Comparison of ENCODE assay signal across 10 cellular contexts in the genomic region with DNA sequence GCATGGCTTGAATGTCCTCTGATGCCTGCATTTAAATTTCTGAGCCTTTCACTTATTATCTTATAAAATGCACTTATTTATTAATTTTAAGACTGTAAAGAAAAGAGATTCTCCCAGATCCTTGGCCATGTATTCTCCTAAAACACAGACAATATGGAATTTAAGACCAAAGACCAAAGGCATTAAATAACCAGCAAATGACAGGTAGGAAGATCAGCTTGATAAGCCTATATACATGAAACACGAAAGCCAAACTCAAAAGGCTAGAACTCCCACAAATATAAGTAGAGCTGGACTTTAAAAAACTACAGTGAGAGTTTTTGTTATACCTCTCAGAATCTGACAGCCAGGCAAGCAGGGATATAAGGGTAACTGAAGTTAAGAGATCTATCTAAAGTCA. TPM values are rescaled to one million over a fixed set of nuclear protein-coding genes. Genes with fewer than 3 reads are reported as not detected.
A peak's percentile ranks its signal among the peaks of the same experiment; 100 is the strongest.
DNase-seq lines count a peak whose midpoint lies in the region; ATAC-seq and TF ChIP-seq lines count a peak whose summit lies in the region.
"Had no signal": no experiment of that assay in that cellular context is flagged by ENCODE, and none has a peak within 500 bp of the region (broad histone marks: within the 10 kb centered on the region; RNA-seq: fewer than 3 reads in every experiment).

No MANE protein-coding gene starts in this region.

- H3K9ac ChIP-seq in colonic mucosa (ENCODE audit: low read depth in 2 of 2, low read length in 2 of 2): peak overlapping the region in 1 of 2 donors; percentile 79
- H3K9ac ChIP-seq in Karpas-422 (ENCODE audit: low read length): no peak overlapping the region

- no peak overlapping the region for H2AFZ ChIP-seq in Karpas-422 (ENCODE audit: low read length)

- ATAC-seq in heart right ventricle (no peak), Right ventricle myocardium inferior (no peak), upper lobe of right lung (no peak)

- H3K4me1 ChIP-seq in heart right ventricle (peaks cover 33 to 94% (median 93%) of the 10 kb centered on the region in 9 donors), colonic mucosa (peaks cover 60% of the 10 kb centered on the region), upper lobe of right lung (peaks cover 91% of the 10 kb centered on the region), Karpas-422 (ENCODE audit: low read length) (peaks cover 40% of the 10 kb centered on the region)

- no peak overlapping the region for H3K27ac Mint-ChIP-seq in neural crest cell (ENCODE audit: unreplicated experiment)

- H3K27ac ChIP-seq in heart right ventricle (peak overlapping the region; percentile 97 to 100 (median 99)), colonic mucosa (peak overlapping the region; percentile 99), upper lobe of right lung (peak overlapping the region; percentile 96), Karpas-422 (ENCODE audit: low read length) (no peak overlapping the region)

- H3K9me3 ChIP-seq in heart right ventricle (no peaks in the 10 kb centered on the region), colonic mucosa (no peaks in the 10 kb centered on the region), upper lobe of right lung (no peaks in the 10 kb centered on the region), Karpas-422 (ENCODE audit: low read length) (no peaks in the 10 kb centered on the region)

- TF ChIP-seq CTCF in heart right ventricle (IDR thresholded peaks at IDR 0.05): no peak
- no peak for TF ChIP-seq CTCF in colonic mucosa (IDR thresholded peaks at IDR 0.05)
- TF ChIP-seq CTCF in neural crest cell (conservative IDR thresholded peaks at IDR 0.05): no peak
- no peak for TF ChIP-seq CTCF in upper lobe of right lung (IDR thresholded peaks at IDR 0.05)

- H3K27me3 Mint-ChIP-seq in neural crest cell (ENCODE audit: low read depth): peaks cover 7% of the 10 kb centered on the region
- H3K27me3 Mint-ChIP-seq: stimulated activated naive CD8-positive, alpha-beta T cell treated with anti-CD3 and anti-CD28 coated beads, Interleukin-15, Interleukin-2, amounts not matched to agents 100 ng/mL and 50 ng/mL, for 24 hours had no signal

- H3K4me3 ChIP-seq in heart right ventricle: peak overlapping the region; percentile 10 to 84 (median 32)
- no peak overlapping the region for H3K4me3 ChIP-seq in colonic mucosa
- H3K4me3 ChIP-seq in upper lobe of right lung: no peak overlapping the region
- H3K4me3 ChIP-seq in Karpas-422 (ENCODE audit: low read length): no peak overlapping the region

- H3K36me3 ChIP-seq in heart right ventricle (peaks cover 0 to 2% (median 0%) of the 10 kb centered on the region in 9 donors), colonic mucosa (no peaks in the 10 kb centered on the region), upper lobe of right lung (no peaks in the 10 kb centered on the region), Karpas-422 (ENCODE audit: insufficient read depth, low read length) (peaks cover 2% of the 10 kb centered on the region; the same call in 1 of the 2 replicates)

- H3K36me3 Mint-ChIP-seq in neural crest cell (ENCODE audit: low read depth): no peaks in the 10 kb centered on the region

- H3K9me2 ChIP-seq in Karpas-422 (replicated peaks; ENCODE audit: insufficient read depth, low read length): no peaks in the 10 kb centered on the region

- intact Hi-C loops in heart right ventricle (cut with DNase I) (loop anchor here in 6 of 10 donors (5.0 to 10.0 kb wide), 6 partner anchors 33 to 135 kb away; a partner anchor contains a TSS), Right ventricle myocardium inferior (cut with DNase I) (no loop called here), colonic mucosa (cut with DNase I) (loop anchor here (5.0 kb wide), 1 partner anchor 38 kb away; no protein-coding TSS in a partner anchor), upper lobe of right lung (cut with DNase I) (loop anchor here (10.0 kb wide), 1 partner anchor 45 kb away; no protein-coding TSS in a partner anchor)

- 48 to 62% methylated on average over 1 of the region's 1 CpG for WGBS in heart right ventricle, 2 donors

- no peaks in the 10 kb centered on the region for H3K9me3 Mint-ChIP-seq in neural crest cell
- H3K9me3 Mint-ChIP-seq: stimulated activated naive CD8-positive, alpha-beta T cell treated with anti-CD3 and anti-CD28 coated beads, Interleukin-15, Interleukin-2, amounts not matched to agents 100 ng/mL and 50 ng/mL, for 24 hours had no signal

- no peaks in the 10 kb centered on the region for H3K27me3 ChIP-seq in heart right ventricle
- no peaks in the 10 kb centered on the region for H3K27me3 ChIP-seq in colonic mucosa
- no peaks in the 10 kb centered on the region for H3K27me3 ChIP-seq in upper lobe of right lung
- H3K27me3 ChIP-seq in Karpas-422 (ENCODE audit: low read length): no peaks in the 10 kb centered on the region

- peaks cover 9% of the 10 kb centered on the region for H3K4me1 Mint-ChIP-seq in neural crest cell

- H3K4me2 ChIP-seq in Karpas-422 (ENCODE audit: low read depth, low read length, poor library complexity, severe bottlenecking): no peak overlapping the region

- H3K4me3 Mint-ChIP-seq in neural crest cell: peak overlapping the region; percentile 10
- H3K4me3 Mint-ChIP-seq: stimulated activated naive CD8-positive, alpha-beta T cell treated with anti-CD3 and anti-CD28 coated beads, Interleukin-15, Interleukin-2, amounts not matched to agents 100 ng/mL and 50 ng/mL, for 24 hours had no signal

- H4K20me1 ChIP-seq in Karpas-422 (ENCODE audit: insufficient read depth, low read depth, low read length): peaks cover 11% of the 10 kb centered on the region; the same call in 1 of the 2 replicates

- DNase-seq in heart right ventricle (no peak), Right ventricle myocardium inferior (ENCODE audit: missing footprints) (no peak), colonic mucosa (no peak), neural crest cell (ENCODE audit: low read depth, low spot score) (no peak), upper lobe of right lung (no peak), SKM-1 treated with dmso at 0.1 percent for 144 hours (lab: John Stamatoyannopoulos, UW; ENCODE audit: unreplicated experiment) (no peak), Karpas-422 (no peak), NCI-H2029 (lab: John Stamatoyannopoulos, UW) (no peak)
- DNase-seq: NCI-H526 treated with DMSO at 0.1 percent for 48 hours had no signal

- H3K79me2 ChIP-seq in Karpas-422 (ENCODE audit: low read length): peaks cover 100% of the 10 kb centered on the region

RNA-seq across cellular contexts. Expression of a gene that starts 5.1 kb away (rescaled TPM):
- total RNA-seq in heart right ventricle: 100 to 1,000 TPM; 338 to 558 (median 422) TPM
- polyA plus RNA-seq in heart right ventricle: 1,000 to 10,000 TPM in 1 of 2 donors, 100 to 1,000 TPM in 1; 160 to 1,089 TPM
- 420 TPM for total RNA-seq in Right ventricle myocardium inferior
- 100 to 1,000 TPM; 271 to 353 TPM for total RNA-seq in colonic mucosa
- total RNA-seq in neural crest cell: 25.7 and 36.6 TPM in 2 replicates
- total RNA-seq in upper lobe of right lung: 287 TPM
- 56.0 and 88.2 TPM in 2 replicates for total RNA-seq in Karpas-422 (2014; rRNA removed; shearing (Covaris generic); ENCODE audit: low replicate concordance)

Comparison
In these comparisons a context has a peak if more than half of its experiments do, and no peak if none do; other contexts are left out.
1. H3K4me3 ChIP-seq: peak in heart right ventricle (10 of 10); none in colonic mucosa (single experiment), upper lobe of right lung (single experiment) and Karpas-422 (single experiment).